ENCODE assay signal across 1 cellular context in genomic region chr3:167735233-167736107, GRCh38.
TF ChIP-seq lines count a peak whose summit lies in the region.

Gene SERPINI1, plus strand, starts transcription at chr3:167735721. Its CDS starts 53,408 bp downstream, at chr3:167789129.

TF ChIP-seq in HepG2, 621 proteins besides CTCF, POLR2A, EP300 and RAD21 (continued from another document and continues in another):
- no peak for TF ChIP-seq ZHX1 (CRISPR knock-in tag; IDR thresholded peaks at IDR 0.05; ENCODE audit: low read depth)
- no peak for TF ChIP-seq ZNF138 (CRISPR knock-in tag; IDR thresholded peaks at IDR 0.05; ENCODE audit: low read depth)
- no peak for TF ChIP-seq MNT (IDR thresholded peaks at IDR 0.05)
- TF ChIP-seq KLF6 (CRISPR knock-in tag; IDR thresholded peaks at IDR 0.05) = peak; percentile 91
- TF ChIP-seq RBM39 (IDR thresholded peaks at IDR 0.05; ENCODE audit: low read depth, low read length, poor library complexity, severe bottlenecking) = peak; percentile 85
- peak; percentile 49; the same call in 1 of the 2 replicates for TF ChIP-seq ZMAT3 (CRISPR knock-in tag; conservative IDR thresholded peaks at IDR 0.05)
- TF ChIP-seq ZNF687 (CRISPR knock-in tag; IDR thresholded peaks at IDR 0.05) = peak; percentile 61
- peak; percentile 67; the same call in 1 of the 2 replicates for TF ChIP-seq MIER3 (CRISPR knock-in tag; IDR thresholded peaks at IDR 0.05; ENCODE audit: borderline replicate concordance)
- peak; percentile 68; the same call in 1 of the 2 replicates for TF ChIP-seq ZNF274 (CRISPR knock-in tag; IDR thresholded peaks at IDR 0.05)
- TF ChIP-seq SMAD3 (CRISPR knock-in tag; IDR thresholded peaks at IDR 0.05) = no peak
- TF ChIP-seq MIXL1 (CRISPR knock-in tag; IDR thresholded peaks at IDR 0.05) = peak; percentile 8; the same call in 1 of the 2 replicates
- no peak for TF ChIP-seq ARNT2 (CRISPR knock-in tag; IDR thresholded peaks at IDR 0.05; ENCODE audit: low read depth)
- TF ChIP-seq ZNF30 (CRISPR knock-in tag; IDR thresholded peaks at IDR 0.05) = no peak
- TF ChIP-seq ZNF652 (CRISPR knock-in tag; IDR thresholded peaks at IDR 0.05; ENCODE audit: borderline replicate concordance, low read depth) = 0 out of 2 replicates have a peak, but pooled peaks have one; percentile 18
- TF ChIP-seq ZNF792 (CRISPR knock-in tag; IDR thresholded peaks at IDR 0.05) = peak; percentile 63; the same call in 1 of the 2 replicates
- TF ChIP-seq SP5 (CRISPR knock-in tag; IDR thresholded peaks at IDR 0.05; ENCODE audit: borderline replicate concordance, low read depth) = peak; percentile 65; the same call in 1 of the 2 replicates
- peak; percentile 50; the same call in 1 of the 2 replicates for TF ChIP-seq ZNF556 (CRISPR knock-in tag; IDR thresholded peaks at IDR 0.05; ENCODE audit: borderline replicate concordance)
- peak; percentile 48; the same call in 1 of the 2 replicates for TF ChIP-seq ZNF124 (CRISPR knock-in tag; IDR thresholded peaks at IDR 0.05)
- TF ChIP-seq PHB2 (IDR thresholded peaks at IDR 0.05; ENCODE audit: partially characterized antibody) = no peak
- TF ChIP-seq, protein P1, sequence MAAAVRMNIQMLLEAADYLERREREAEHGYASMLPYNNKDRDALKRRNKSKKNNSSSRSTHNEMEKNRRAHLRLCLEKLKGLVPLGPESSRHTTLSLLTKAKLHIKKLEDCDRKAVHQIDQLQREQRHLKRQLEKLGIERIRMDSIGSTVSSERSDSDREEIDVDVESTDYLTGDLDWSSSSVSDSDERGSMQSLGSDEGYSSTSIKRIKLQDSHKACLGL (CRISPR knock-in tag; IDR thresholded peaks at IDR 0.05) = no peak; the same call in 1 of the 2 replicates
- TF ChIP-seq GATAD1 (CRISPR knock-in tag; IDR thresholded peaks at IDR 0.05) = no peak; the same call in 1 of the 2 replicates
- peak; percentile 72 for TF ChIP-seq MED1 (CRISPR knock-in tag; IDR thresholded peaks at IDR 0.05)
- TF ChIP-seq SSRP1 (CRISPR knock-in tag; IDR thresholded peaks at IDR 0.05) = no peak
- TF ChIP-seq RNF2 (conservative IDR thresholded peaks at IDR 0.05; ENCODE audit: low read depth) = no peak
- TF ChIP-seq ZNF547 (CRISPR knock-in tag; IDR thresholded peaks at IDR 0.05) = peak; percentile 70; the same call in 1 of the 2 replicates
- TF ChIP-seq NFYB (CRISPR knock-in tag; IDR thresholded peaks at IDR 0.05) = no peak
- TF ChIP-seq SMYD3 (CRISPR knock-in tag; IDR thresholded peaks at IDR 0.05) = no peak
- no peak for TF ChIP-seq FOXC1 (CRISPR knock-in tag; IDR thresholded peaks at IDR 0.05; ENCODE audit: borderline replicate concordance)
- TF ChIP-seq ZNF343 (CRISPR knock-in tag; IDR thresholded peaks at IDR 0.05) = peak; percentile 84
- no peak; the same call in 1 of the 2 replicates for TF ChIP-seq TARDBP (CRISPR knock-in tag; IDR thresholded peaks at IDR 0.05)
- no peak for TF ChIP-seq PHF21A (CRISPR knock-in tag; IDR thresholded peaks at IDR 0.05)
- TF ChIP-seq ZNF879 (CRISPR knock-in tag; IDR thresholded peaks at IDR 0.05) = no peak
- TF ChIP-seq HMGA1 (CRISPR knock-in tag; conservative IDR thresholded peaks at IDR 0.05) = no peak
- TF ChIP-seq ZNF564 (CRISPR knock-in tag; IDR thresholded peaks at IDR 0.05) = peak; percentile 73; the same call in 1 of the 2 replicates
- no peak for TF ChIP-seq ZFYVE20 (CRISPR knock-in tag; IDR thresholded peaks at IDR 0.05; ENCODE audit: borderline replicate concordance, low read depth)
- no peak for TF ChIP-seq ZNF101 (CRISPR knock-in tag; IDR thresholded peaks at IDR 0.05; ENCODE audit: borderline replicate concordance, low read depth)
- peak; percentile 41 for TF ChIP-seq XRCC5 (optimal IDR thresholded peaks at IDR 0.05; ENCODE audit: low read length)
- no peak for TF ChIP-seq SKI (IDR thresholded peaks at IDR 0.05; ENCODE audit: partially characterized antibody)
- peak; percentile 47; the same call in 1 of the 2 replicates for TF ChIP-seq BORCS8-MEF2B (CRISPR knock-in tag; IDR thresholded peaks at IDR 0.05)
- TF ChIP-seq MEF2D (CRISPR knock-in tag; IDR thresholded peaks at IDR 0.05) = 0 out of 2 replicates have a peak, but pooled peaks have one; percentile 48
- TF ChIP-seq NFKB2 (CRISPR knock-in tag; IDR thresholded peaks at IDR 0.05; ENCODE audit: borderline replicate concordance) = peak; percentile 49; the same call in 1 of the 2 replicates
- 0 out of 2 replicates have a peak, but pooled peaks have one; percentile 48 for TF ChIP-seq BCL3 (CRISPR knock-in tag; IDR thresholded peaks at IDR 0.05)
- TF ChIP-seq BHLHE40 (IDR thresholded peaks at IDR 0.05; ENCODE audit: low read length) = no peak
- TF ChIP-seq ZBTB42 (CRISPR knock-in tag; IDR thresholded peaks at IDR 0.05) = no peak
- no peak for TF ChIP-seq NAIF1 (CRISPR knock-in tag; IDR thresholded peaks at IDR 0.05; ENCODE audit: borderline replicate concordance)
- TF ChIP-seq ZNF83 (CRISPR knock-in tag; IDR thresholded peaks at IDR 0.05; ENCODE audit: borderline replicate concordance) = 0 out of 2 replicates have a peak, but pooled peaks have one; percentile 79
- TF ChIP-seq TCF7 (IDR thresholded peaks at IDR 0.05; ENCODE audit: low read depth) = no peak
- TF ChIP-seq ZFP82 (CRISPR knock-in tag; IDR thresholded peaks at IDR 0.05; ENCODE audit: borderline replicate concordance) = peak; percentile 76; the same call in 1 of the 2 replicates
- TF ChIP-seq SNAPC2 (CRISPR knock-in tag; IDR thresholded peaks at IDR 0.05) = no peak
- TF ChIP-seq CENPT (CRISPR knock-in tag; IDR thresholded peaks at IDR 0.05; ENCODE audit: low read depth) = no peak
- 0 out of 2 replicates have a peak, but pooled peaks have one; percentile 14 for TF ChIP-seq ZMYM3 (CRISPR knock-in tag; IDR thresholded peaks at IDR 0.05)
- no peak; the same call in 1 of the 2 replicates for TF ChIP-seq SIX4 (CRISPR knock-in tag; IDR thresholded peaks at IDR 0.05)
- peak; percentile 58; the same call in 1 of the 2 replicates for TF ChIP-seq SRY (CRISPR knock-in tag; IDR thresholded peaks at IDR 0.05)
- 0 out of 2 replicates have a peak, but pooled peaks have one; percentile 60 for TF ChIP-seq SNAI1 (CRISPR knock-in tag; IDR thresholded peaks at IDR 0.05; ENCODE audit: borderline replicate concordance)
- peak; percentile 79 for TF ChIP-seq PRDM15 (CRISPR knock-in tag; IDR thresholded peaks at IDR 0.05)
- TF ChIP-seq ZNF337 (CRISPR knock-in tag; IDR thresholded peaks at IDR 0.05; ENCODE audit: borderline replicate concordance, low read depth) = no peak; the same call in 1 of the 2 replicates
- no peak for TF ChIP-seq PTBP1 (IDR thresholded peaks at IDR 0.05; ENCODE audit: low read depth, low read length, poor library complexity, severe bottlenecking)
- TF ChIP-seq FOXA3 (CRISPR knock-in tag; IDR thresholded peaks at IDR 0.05) = no peak
